Comparison of ENCODE assay signal across 1 cellular context in genomic region chr12:47819902-47820630, GRCh38.
TF ChIP-seq lines count a peak whose summit lies in the region.

Gene HDAC7 (minus strand): TSS chr12:47819903. CDS start chr12:47819785, 118 bp downstream.

TF ChIP-seq in HepG2, 621 proteins besides CTCF, POLR2A, EP300 and RAD21 (continued from another document and continues in another):
- no peak for TF ChIP-seq ZNF276 (CRISPR knock-in tag; IDR thresholded peaks at IDR 0.05; ENCODE audit: low read depth)
- TF ChIP-seq NFKBIZ (CRISPR knock-in tag; IDR thresholded peaks at IDR 0.05), result no peak
- no peak for TF ChIP-seq ZNF644 (CRISPR knock-in tag; IDR thresholded peaks at IDR 0.05; ENCODE audit: low read depth)
- no peak for TF ChIP-seq ZNF83 (CRISPR knock-in tag; IDR thresholded peaks at IDR 0.05; ENCODE audit: borderline replicate concordance)
- no peak for TF ChIP-seq U2AF1 (optimal IDR thresholded peaks at IDR 0.05; ENCODE audit: low read depth, low read length)
- TF ChIP-seq NFAT5 (CRISPR knock-in tag; IDR thresholded peaks at IDR 0.05), result no peak
- TF ChIP-seq ZNF598 (CRISPR knock-in tag; IDR thresholded peaks at IDR 0.05; ENCODE audit: borderline replicate concordance), result no peak
- 0 out of 2 replicates have a peak, but pooled peaks have one; percentile 36 for TF ChIP-seq ZNF691 (CRISPR knock-in tag; IDR thresholded peaks at IDR 0.05; ENCODE audit: borderline replicate concordance, low read depth)
- TF ChIP-seq ATF4 (CRISPR knock-in tag; IDR thresholded peaks at IDR 0.05), result no peak
- no peak for TF ChIP-seq ZNF850 (CRISPR knock-in tag; conservative IDR thresholded peaks at IDR 0.05)
- TF ChIP-seq SRF (IDR thresholded peaks at IDR 0.05; ENCODE audit: low read depth, low read length), result no peak
- no peak for TF ChIP-seq KLF13 (CRISPR knock-in tag; IDR thresholded peaks at IDR 0.05)
- TF ChIP-seq ZFP36L1 (CRISPR knock-in tag; IDR thresholded peaks at IDR 0.05), result no peak
- TF ChIP-seq BCL6 (CRISPR knock-in tag; IDR thresholded peaks at IDR 0.05), result no peak
- TF ChIP-seq SSRP1 (CRISPR knock-in tag; IDR thresholded peaks at IDR 0.05), result no peak
- TF ChIP-seq ZNF512 (CRISPR knock-in tag; IDR thresholded peaks at IDR 0.05), result no peak
- TF ChIP-seq ZNF652 (CRISPR knock-in tag; IDR thresholded peaks at IDR 0.05; ENCODE audit: borderline replicate concordance, low read depth), result no peak
- peak; percentile 36; the same call in 1 of the 2 replicates for TF ChIP-seq ZFP91 (CRISPR knock-in tag; IDR thresholded peaks at IDR 0.05; ENCODE audit: borderline replicate concordance)
- TF ChIP-seq ARID3A (IDR thresholded peaks at IDR 0.05; ENCODE audit: low read depth, low read length), result no peak
- peak; percentile 63 for TF ChIP-seq SAP130 (CRISPR knock-in tag; IDR thresholded peaks at IDR 0.05; ENCODE audit: low read depth)
- TF ChIP-seq ZBED4 (CRISPR knock-in tag; IDR thresholded peaks at IDR 0.05; ENCODE audit: borderline replicate concordance), result 0 out of 2 replicates have a peak, but pooled peaks have one; percentile 20
- no peak for TF ChIP-seq PPARG (CRISPR knock-in tag; conservative IDR thresholded peaks at IDR 0.05)
- peak; percentile 77; the same call in 1 of the 2 replicates for TF ChIP-seq KDM2A (CRISPR knock-in tag; IDR thresholded peaks at IDR 0.05; ENCODE audit: borderline replicate concordance, low read depth)
- TF ChIP-seq ZNF546 (CRISPR knock-in tag; conservative IDR thresholded peaks at IDR 0.05), result no peak
- peak; percentile 39 for TF ChIP-seq UBTF (CRISPR knock-in tag; IDR thresholded peaks at IDR 0.05)
